In the genomic region with DNA sequence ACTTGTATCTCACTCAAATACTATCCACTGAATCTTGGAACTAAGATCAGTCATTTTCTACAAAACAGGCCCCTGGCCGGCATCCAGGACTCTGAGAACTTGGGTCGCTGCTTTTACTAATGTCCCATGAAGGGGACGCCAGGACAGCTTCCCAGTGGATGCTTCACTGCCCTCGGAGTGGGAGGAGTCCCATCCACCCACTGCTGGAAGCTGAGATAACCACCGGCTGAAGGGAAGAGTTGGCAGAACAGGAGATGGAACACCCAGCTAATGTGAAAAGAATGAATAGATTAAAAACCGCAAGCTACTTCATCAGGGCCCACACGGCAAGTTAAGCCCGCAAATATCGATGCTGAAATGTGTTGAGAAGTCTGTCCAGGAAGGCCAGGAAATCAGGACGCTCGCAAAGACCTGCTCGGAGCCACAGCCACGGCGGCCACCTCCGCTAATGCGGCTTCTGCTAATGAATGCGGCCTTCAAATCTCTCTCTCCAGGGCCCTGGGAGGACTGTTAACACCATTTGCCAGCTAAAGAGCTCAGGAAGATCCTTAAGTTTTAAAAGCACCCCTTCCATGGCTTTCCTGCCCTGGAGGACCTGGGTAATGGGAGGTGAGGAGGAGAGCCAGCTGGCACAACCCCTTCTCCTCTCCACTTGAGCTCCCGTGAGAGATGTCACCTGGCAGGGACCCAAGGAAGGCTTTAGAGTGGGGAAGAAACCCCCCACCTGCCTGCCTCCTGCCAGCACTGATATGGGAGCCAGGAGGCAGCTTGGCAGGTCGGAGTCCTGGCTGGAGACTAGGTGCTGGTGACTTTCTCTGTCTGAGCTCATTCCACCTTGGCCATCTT, we compare ENCODE assay signal across 12 cellular contexts.
DNase-seq lines count a peak whose midpoint lies in the region; ATAC-seq, FAIRE-seq and TF ChIP-seq lines count a peak whose summit lies in the region.
"Had no signal": no experiment of that assay in that cellular context is flagged by ENCODE, and none has a peak within 500 bp of the region (broad histone marks: within the 10 kb centered on the region; RNA-seq: fewer than 3 reads in every experiment).

No MANE protein-coding gene starts in this region.

- no CpG with 5 or more reads among the region's 19 CpGs for WGBS in mesendoderm (ENCODE audit: extremely low coverage, insufficient coverage, low lambda C conversion rate)

- H2BK120ac ChIP-seq in mesendoderm (ENCODE audit: low read depth, low read length): no peak overlapping the region

- no peak overlapping the region for H3K9ac ChIP-seq in mesendoderm (ENCODE audit: low read length)
- H3K9ac ChIP-seq in PC-3 (ENCODE audit: low read length): no peak overlapping the region

- H3F3A ChIP-seq in PC-3 (ENCODE audit: low read length, unreplicated experiment): no peaks in the 10 kb centered on the region

- no peak overlapping the region for H3K18ac ChIP-seq in mesendoderm (ENCODE audit: low read length)

- no peak overlapping the region for H2BK15ac ChIP-seq in mesendoderm (replicated peaks; ENCODE audit: low read depth)

- TF ChIP-seq CTCF in PC-3 (conservative IDR thresholded peaks at IDR 0.05; ENCODE audit: low read depth, low read length): no peak

- H3K4me2 ChIP-seq in mesendoderm (ENCODE audit: low read length) (no peak overlapping the region), PC-3 (ENCODE audit: low read length) (no peak overlapping the region)

- peak; percentile 83 for DNase-seq in DMS79 (lab: John Stamatoyannopoulos, UW)
- peak; percentile 24 for DNase-seq in NCI-H1694 treated with DMSO at 0.1 percent for 48 hours (lab: John Stamatoyannopoulos, UW)
- peak; percentile 68 for DNase-seq in RCC 7860 (ENCODE audit: low spot score)
- peak; percentile 38 for DNase-seq in mesendoderm
- no peak for DNase-seq in PC-3
- no peak for DNase-seq in activated CD4-positive, alpha-beta T cell treated with anti-CD3 and anti-CD28 coated beads for 4 hours
- DNase-seq: CD8-positive, alpha-beta memory T cell; NCI-H146; right lobe of liver had no signal

- FAIRE-seq in RCC 7860 (lab: Jason Lieb, UNC): peak; percentile 81
- FAIRE-seq: H1 had no signal

- ATAC-seq in PC-3 (no peak), GM21737 (IDR thresholded peaks at IDR 0.05; ENCODE audit: unreplicated experiment) (no peak), HG03469 (IDR thresholded peaks at IDR 0.05; ENCODE audit: unreplicated experiment) (no peak)
- ATAC-seq: right lobe of liver had no signal

- H3K36me3 ChIP-seq in mesendoderm (ENCODE audit: control insufficient read depth, insufficient read depth, low read length) (no peaks in the 10 kb centered on the region), PC-3 (ENCODE audit: low read depth, low read length) (no peaks in the 10 kb centered on the region)
- H3K36me3 ChIP-seq: right lobe of liver had no signal

- H4K5ac ChIP-seq in mesendoderm (ENCODE audit: low read length): no peak overlapping the region

- no peaks in the 10 kb centered on the region for H4K20me1 ChIP-seq in PC-3 (ENCODE audit: low read length)

- H2AFZ ChIP-seq in PC-3 (ENCODE audit: low read length): no peak overlapping the region

- H3K4ac ChIP-seq in mesendoderm (ENCODE audit: low read depth, low read length): no peak overlapping the region

- POLR2A ChIA-PET in PC-3 (lab: Charles Lee; ENCODE audit: unreplicated experiment): no interaction called here

- no peaks in the 10 kb centered on the region for H3K9me2 ChIP-seq in PC-3 (replicated peaks; ENCODE audit: low read length)

- no peaks in the 10 kb centered on the region for H3K27me3 ChIP-seq in mesendoderm (ENCODE audit: insufficient read depth, low read length, poor library complexity)
- peaks cover 80% of the 10 kb centered on the region for H3K27me3 ChIP-seq in PC-3 (ENCODE audit: low read length)
- H3K27me3 ChIP-seq: right lobe of liver had no signal

- H2AK5ac ChIP-seq in mesendoderm (ENCODE audit: low read length): no peak overlapping the region

- H3K4me3 ChIP-seq in mesendoderm (ENCODE audit: low read length) (no peak overlapping the region), PC-3 (ENCODE audit: low read length) (no peak overlapping the region)
- H3K4me3 ChIP-seq: right lobe of liver had no signal

- no peak overlapping the region for H3K27ac ChIP-seq in mesendoderm (ENCODE audit: low read depth, low read length)
- H3K27ac ChIP-seq in PC-3 (ENCODE audit: low read length): no peak overlapping the region
- H3K27ac ChIP-seq: right lobe of liver had no signal

- intact Hi-C loops in PC-3 (cut with micrococcal nuclease): no loop called here

- H2BK5ac ChIP-seq in mesendoderm (ENCODE audit: low read length): no peak overlapping the region

- no peaks in the 10 kb centered on the region for H3K79me1 ChIP-seq in mesendoderm (ENCODE audit: low read length)

- H3K9me3 ChIP-seq in PC-3 (ENCODE audit: low read length): no peaks in the 10 kb centered on the region
- H3K9me3 ChIP-seq: right lobe of liver had no signal

- no peak overlapping the region for H3K23ac ChIP-seq in mesendoderm (ENCODE audit: low read length)

- CTCF ChIA-PET in PC-3 (lab: Charles Lee): no interaction called here

- no peak overlapping the region for H4K8ac ChIP-seq in mesendoderm (ENCODE audit: low read depth, low read length)

- H3K56ac ChIP-seq in mesendoderm (ENCODE audit: low read length): no peak overlapping the region

- H3K79me2 ChIP-seq in mesendoderm (ENCODE audit: control insufficient read depth, insufficient read depth, low read length) (no peaks in the 10 kb centered on the region), PC-3 (ENCODE audit: low read length) (no peaks in the 10 kb centered on the region)

- no TSS peak for BruUV-seq in PC-3 (replicated peaks; lab: Mats Ljungman, UMichigan)

- H3K4me1 ChIP-seq in mesendoderm (ENCODE audit: control insufficient read depth, low read depth, low read length) (peaks cover 8% of the 10 kb centered on the region), PC-3 (ENCODE audit: insufficient read depth, low read length) (no peaks in the 10 kb centered on the region)
- H3K4me1 ChIP-seq: right lobe of liver had no signal

Comparison
In these comparisons a context has a peak if more than half of its experiments do, and no peak if none do; other contexts are left out.
1. DNase-seq: peak in DMS79 (single experiment), NCI-H1694 treated with DMSO at 0.1 percent for 48 hours (single experiment), RCC 7860 (single experiment) and mesendoderm (single experiment); none in PC-3 (single experiment) and activated CD4-positive, alpha-beta T cell treated with anti-CD3 and anti-CD28 coated beads for 4 hours (0 of 2).